Comparison of ENCODE assay signal across 19 cellular contexts in genomic region chr18:34031810-34032209, GRCh38.
DNase-seq lines count a peak whose midpoint lies in the region; ATAC-seq, FAIRE-seq and TF ChIP-seq lines count a peak whose summit lies in the region.
"Had no signal": no experiment of that assay in that cellular context is flagged by ENCODE, and none has a peak within 500 bp of the region (broad histone marks: within the 10 kb centered on the region; RNA-seq: fewer than 3 reads in every experiment).

No MANE protein-coding gene starts in this region.

- H3K4me3 ChIP-seq in AG04449 (ENCODE audit: low read depth, low read length) (no peak overlapping the region), GM12878 (no peak overlapping the region)
- no peak overlapping the region for H3K4me3 ChIP-seq in Jurkat, Clone E6-1 (ENCODE audit: low read length)
- H3K4me3 ChIP-seq: left ventricle myocardium inferior, stomach had no signal

- no peak overlapping the region for H3K9ac ChIP-seq in GM12878 (ENCODE audit: control insufficient read depth, insufficient read depth, low read length)

- DNase-seq in AG04449 (ENCODE audit: low read depth, low spot score) (no peak), GM12878 (ENCODE audit: low read depth, low spot score) (no peak), cortex of kidney (lab: John Stamatoyannopoulos, UW) (no peak), ecto neural progenitor cell (ENCODE audit: low spot score) (no peak)
- DNase-seq in Jurkat, Clone E6-1 (ENCODE audit: low read depth, low spot score): peak; percentile 21
- DNase-seq: activated naive CD4-positive, alpha-beta T cell treated with anti-CD3 and anti-CD28 coated beads for 36 hours; CD4-positive, CD25-positive, alpha-beta regulatory T cell; HCEC 1CT; left ventricle myocardium inferior; NCI-H2107; NCI-H524; stimulated activated CD4-positive, alpha-beta T cell treated with anti-CD3 and anti-CD28 coated beads, Interleukin-1b, Interleukin-23, amount 100 ng/mL, for 48 hours; stomach had no signal

- intact Hi-C loops in GM12878 (cut with micrococcal nuclease; ENCODE audit: unreplicated experiment): no loop called here

- FAIRE-seq in GM12878 (lab: Jason Lieb, UNC): no peak
- FAIRE-seq: astrocyte, colon had no signal

- in situ Hi-C loops in GM12878 (cut with MboI): no loop called here

- no peak for TF ChIP-seq POLR2A in GM12878 (IDR thresholded peaks at IDR 0.05; ENCODE audit: low read depth, low read length)

- TF ChIP-seq CTCF in AG04449 (IDR thresholded peaks at IDR 0.05; ENCODE audit: insufficient read depth, low read length, missing control alignments) (peak; percentile 8), GM12874 (IDR thresholded peaks at IDR 0.05; ENCODE audit: insufficient read depth, low read depth, low read length) (peak; percentile 32; the same call in 1 of the 2 replicates), GM12878 (IDR thresholded peaks at IDR 0.05 in 2 of 3, conservative IDR thresholded peaks at IDR 0.05 in 1 of 3; ENCODE audit: control insufficient read depth in 2 of 3, extremely low read depth in 1 of 3, insufficient read depth in 1 of 3, low read depth in 3 of 3, low read length in 3 of 3) (peak in 2 of 3 experiments; percentile 12 to 25; a peak in 2 of 6 replicates)

- no peak overlapping the region for H2AFZ ChIP-seq in GM12878 (ENCODE audit: control insufficient read depth, low read depth, low read length)

- RAD21 ChIA-PET in GM12878 (lab: Charles Lee; ENCODE audit: unreplicated experiment): no interaction called here

- H3K4me1 ChIP-seq in GM12878 (ENCODE audit: control insufficient read depth, insufficient read depth, low read length): no peaks in the 10 kb centered on the region
- H3K4me1 ChIP-seq: left ventricle myocardium inferior had no signal

- TF ChIP-seq EP300 in GM12878 (IDR thresholded peaks at IDR 0.05; ENCODE audit: borderline replicate concordance in 1 of 2, control insufficient read depth in 1 of 2, low read depth in 2 of 2, low read length in 2 of 2): no peak

- H3K27me3 ChIP-seq in GM12878 (replicated peaks in 1 of 2; ENCODE audit: control insufficient read depth in 2 of 2, insufficient read depth in 2 of 2, low read length in 1 of 2): no peaks in the 10 kb centered on the region
- H3K27me3 ChIP-seq: stomach had no signal

- peak; percentile 49 for ATAC-seq in GM12878
- ATAC-seq in HG02759 (IDR thresholded peaks at IDR 0.05; ENCODE audit: unreplicated experiment): no peak
- no peak for ATAC-seq in HG03457 (IDR thresholded peaks at IDR 0.05; ENCODE audit: unreplicated experiment)
- ATAC-seq: Panc1 had no signal

- WGBS in GM12878 (ENCODE audit: insufficient coverage, insufficient replicate concordance, low lambda C conversion rate, missing lambda C conversion rate): 14% methylated on average over 3 of the region's 3 CpGs

- POLR2A ChIA-PET in AG04449 (lab: Yijun Ruan, JAX): no interaction called here
- POLR2A ChIA-PET in GM12878 (lab: Charles Lee): no interaction called here

- no peaks in the 10 kb centered on the region for H3K36me3 ChIP-seq in GM12878 (ENCODE audit: control insufficient read depth in 2 of 2, insufficient read depth in 2 of 2, low read length in 1 of 2)
- H3K36me3 ChIP-seq: left ventricle myocardium inferior, stomach had no signal

- peak; percentile 34; the same call in 1 of the 2 replicates for TF ChIP-seq RAD21 in GM12878 (IDR thresholded peaks at IDR 0.05; ENCODE audit: insufficient read depth, low read depth, low read length)

- CTCF ChIA-PET in AG04449 (lab: Yijun Ruan, JAX) (no interaction called here), GM12878 (lab: Yijun Ruan, JAX) (interaction anchor here (0.7 to 1.0 kb wide), 2 partner anchors 12 to 193 kb away, joined by 3 to 6 read pairs; no protein-coding TSS in a partner anchor)

- no peaks in the 10 kb centered on the region for H4K20me1 ChIP-seq in GM12878 (ENCODE audit: control insufficient read depth, insufficient read depth)

- H3K27ac ChIP-seq in GM12878 (ENCODE audit: control insufficient read depth, insufficient read depth): no peak overlapping the region
- H3K27ac ChIP-seq: left ventricle myocardium inferior, stomach had no signal

- no TSS peak for BruUV-seq in GM12878 (replicated peaks; lab: Mats Ljungman, UMichigan)

- no peaks in the 10 kb centered on the region; the same call in 2 of the 3 replicates for H3K9me3 ChIP-seq in GM12878 (replicated peaks; ENCODE audit: control insufficient read depth, insufficient read depth, low read length)

- H3K79me2 ChIP-seq in GM12878 (ENCODE audit: control insufficient read depth, insufficient read depth, low read length): no peaks in the 10 kb centered on the region

- no peak overlapping the region for H3K4me2 ChIP-seq in GM12878 (ENCODE audit: control insufficient read depth, insufficient read depth)

- SMC1A ChIA-PET in GM12878 (lab: Charles Lee; ENCODE audit: uncharacterized antibody, unreplicated experiment): no interaction called here

TF ChIP-seq in GM12878, 131 proteins besides CTCF, POLR2A, EP300 and RAD21:
- TF ChIP-seq RELA (IDR thresholded peaks at IDR 0.05; ENCODE audit: borderline replicate concordance, partially characterized antibody): no peak
- 0 out of 2 replicates have a peak, but pooled peaks have one; percentile 30 for TF ChIP-seq YY1 (IDR thresholded peaks at IDR 0.05; ENCODE audit: low read depth, low read length)
